In the genomic region with DNA sequence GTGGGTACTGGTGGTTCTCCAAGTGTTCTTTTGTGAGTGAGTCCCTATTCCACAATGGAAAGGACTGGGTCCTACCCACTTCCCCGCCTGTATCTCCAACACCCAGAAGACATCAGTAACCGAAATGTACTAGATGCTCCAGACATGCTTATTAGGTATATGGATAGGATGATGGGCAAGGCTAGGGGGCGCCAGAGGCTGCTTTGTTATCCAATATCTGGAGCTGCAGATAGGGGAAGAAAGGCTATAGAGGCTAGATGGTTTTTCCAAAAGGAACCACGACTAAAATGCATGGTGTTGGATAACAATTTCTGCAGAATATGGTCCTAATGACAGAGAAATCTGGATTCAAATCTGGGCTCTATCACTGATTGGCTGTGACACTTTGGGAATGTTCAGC, we compare ENCODE assay signal across 8 cellular contexts. TPM values are rescaled to one million over a fixed set of nuclear protein-coding genes. Genes with fewer than 3 reads are reported as not detected.
DNase-seq lines count a peak whose midpoint lies in the region; ATAC-seq, FAIRE-seq and TF ChIP-seq lines count a peak whose summit lies in the region.

No MANE protein-coding gene starts in this region.

- H3K27ac ChIP-seq in A549 = no peak overlapping the region

- no peaks in the 10 kb centered on the region for H3K4me1 ChIP-seq in A549

- H3K4me2 ChIP-seq in A549 = no peak overlapping the region

- no peaks in the 10 kb centered on the region for H3K9me3 ChIP-seq in A549

- ATAC-seq in A549 = peak; percentile 53 to 84; a peak in 3 of 6 replicates
- peak; percentile 53 to 57 for ATAC-seq in natural killer cell treated with Interleukin-12 subunit alpha and Interleukin-12 subunit beta and Interleukin-15 and Interleukin-18, amount 100 ng/mL, for 72 hours
- no peak for ATAC-seq in HG03460 (IDR thresholded peaks at IDR 0.05; ENCODE audit: unreplicated experiment)

- 23% methylated on average over 4 of the region's 4 CpGs for WGBS in A549 (ENCODE audit: missing lambda C conversion rate)

- no peaks in the 10 kb centered on the region for H3K9me3 Mint-ChIP-seq in natural killer cell treated with Interleukin-12 subunit alpha and Interleukin-12 subunit beta and Interleukin-15 and Interleukin-18, amount 100 ng/mL, for 72 hours
- H3K9me3 Mint-ChIP-seq in type B pancreatic cell = no peaks in the 10 kb centered on the region

- H3K4me3 Mint-ChIP-seq in natural killer cell treated with Interleukin-12 subunit alpha and Interleukin-12 subunit beta and Interleukin-15 and Interleukin-18, amount 100 ng/mL, for 72 hours = no peak overlapping the region
- H3K4me3 Mint-ChIP-seq in type B pancreatic cell = no peak overlapping the region

- CTCF ChIA-PET in A549 (lab: Yijun Ruan, JAX) = interaction anchor here (1.0 to 1.6 kb wide), 2 partner anchors 10 to 11 kb away, joined by 3 read pairs; no protein-coding TSS in a partner anchor

- H3K27ac Mint-ChIP-seq in natural killer cell treated with Interleukin-12 subunit alpha and Interleukin-12 subunit beta and Interleukin-15 and Interleukin-18, amount 100 ng/mL, for 72 hours = peak overlapping the region in 1 of 2 donors; percentile 73
- H3K27ac Mint-ChIP-seq in type B pancreatic cell = no peak overlapping the region

- no peak overlapping the region for H3K4me3 ChIP-seq in A549
- no peak overlapping the region for H3K4me3 ChIP-seq in epithelial cell of proximal tubule (ENCODE audit: low read depth, low read length)

- no peak for TF ChIP-seq EP300 in A549 (IDR thresholded peaks at IDR 0.05)

- H3K4me1 Mint-ChIP-seq in natural killer cell treated with Interleukin-12 subunit alpha and Interleukin-12 subunit beta and Interleukin-15 and Interleukin-18, amount 100 ng/mL, for 72 hours (ENCODE audit: low read depth in 2 of 2) = peaks cover 37 to 57% of the 10 kb centered on the region in 2 donors
- H3K4me1 Mint-ChIP-seq in type B pancreatic cell (ENCODE audit: unreplicated experiment) = peaks cover 25% of the 10 kb centered on the region

- POLR2A ChIA-PET in A549 (lab: Yijun Ruan, JAX) = no interaction called here

- peaks cover 40% of the 10 kb centered on the region for H3K36me3 Mint-ChIP-seq in natural killer cell treated with Interleukin-12 subunit alpha and Interleukin-12 subunit beta and Interleukin-15 and Interleukin-18, amount 100 ng/mL, for 72 hours
- H3K36me3 Mint-ChIP-seq in type B pancreatic cell = no peaks in the 10 kb centered on the region

- TF ChIP-seq CTCF in A549 (IDR thresholded peaks at IDR 0.05) = peak; percentile 43
- TF ChIP-seq CTCF in epithelial cell of proximal tubule (conservative IDR thresholded peaks at IDR 0.05; ENCODE audit: low read depth, low read length) = peak; percentile 88
- TF ChIP-seq CTCF in type B pancreatic cell (conservative IDR thresholded peaks at IDR 0.05) = peak; percentile 65

- H3K27me3 Mint-ChIP-seq in natural killer cell treated with Interleukin-12 subunit alpha and Interleukin-12 subunit beta and Interleukin-15 and Interleukin-18, amount 100 ng/mL, for 72 hours = no peaks in the 10 kb centered on the region
- H3K27me3 Mint-ChIP-seq in type B pancreatic cell = no peaks in the 10 kb centered on the region

- FAIRE-seq in A549 (lab: Jason Lieb, UNC) = no peak
- FAIRE-seq in GM12892 (lab: Jason Lieb, UNC) = peak; percentile 82

- DNase-seq in A549 (ENCODE audit: low read depth in 1 of 2, low spot score in 1 of 2) = peak in 1 of 2 experiments; percentile 51
- DNase-seq in GM12892 (ENCODE audit: insufficient read length) = no peak
- DNase-seq in NCI-H345 (lab: John Stamatoyannopoulos, UW) = peak; percentile 58
- DNase-seq in activated CD4-positive, alpha-beta T cell treated with anti-CD3 and anti-CD28 coated beads, Interleukin-2, amount 50 U/mL, for 48 hours = peak; percentile 79 to 82
- DNase-seq in epithelial cell of proximal tubule (ENCODE audit: low read depth) = no peak
- peak; percentile 82 for DNase-seq in natural killer cell treated with Interleukin-12 subunit alpha and Interleukin-12 subunit beta and Interleukin-15 and Interleukin-18, amount 100 ng/mL, for 72 hours (ENCODE audit: low spot score)
- DNase-seq in type B pancreatic cell (ENCODE audit: extremely low spot score, unreplicated experiment) = no peak

- no peak for TF ChIP-seq POLR2A in A549 (IDR thresholded peaks at IDR 0.05; ENCODE audit: low read length)
- no peak for TF ChIP-seq POLR2A in GM12892 (IDR thresholded peaks at IDR 0.05; ENCODE audit: low read depth, low read length)

- TF ChIP-seq RAD21 in A549 (conservative IDR thresholded peaks at IDR 0.05 in 1 of 2, IDR thresholded peaks at IDR 0.05 in 1 of 2) = peak; percentile 46 to 61; a peak in 4 of 5 replicates

TF ChIP-seq in A549, 52 proteins besides CTCF, POLR2A, EP300 and RAD21:
- no peak for TF ChIP-seq MAZ (IDR thresholded peaks at IDR 0.05; ENCODE audit: borderline replicate concordance, low read depth, low read length)
TF ChIP-seq in A549: peak in this region for 0.

RNA-seq across cellular contexts. Expression of gene TM9SF3, which starts 56.2 kb away (rescaled TPM):
- polyA plus RNA-seq in A549 (2011; rRNA removed) (78.2 and 138 TPM in 2 replicates), A549 (2017; fragmentation: RNase III; extraction: RNeasy Plus Mini Kit Qiagen cat#74134 plus additional on column Dnase treatment) (88.9 to 92.9 TPM (median 92.3 TPM) in 3 replicates)
- 16.9 and 21.6 TPM in 2 replicates for polyA plus RNA-seq in A549 (2012; cell fraction: cytosol; rRNA removed)
- 16.7 and 37.0 TPM in 2 replicates for polyA plus RNA-seq in A549 (2012; cell fraction: nucleus; rRNA removed)
- polyA minus RNA-seq in A549 (2011; rRNA and poly(A)+ RNA removed) = 61.0 and 73.1 TPM in 2 replicates
- 45.5 TPM for polyA plus RNA-seq in GM12892 (2012; ENCODE audit: missing spikeins)
- total RNA-seq in epithelial cell of proximal tubule (67.4 and 77.1 TPM in 2 replicates), type B pancreatic cell (ENCODE audit: low replicate concordance) (152 and 202 TPM in 2 replicates)
- 100 to 1,000 TPM in 1 of 2 donors, 10 to 100 TPM in 1; 73.0 to 104 TPM for total RNA-seq in natural killer cell treated with Interleukin-12 subunit alpha and Interleukin-12 subunit beta and Interleukin-15 and Interleukin-18, amount 100 ng/mL, for 72 hours

Comparison
In these comparisons a context has a peak if more than half of its experiments do, and no peak if none do; other contexts are left out.
1. DNase-seq: peak in NCI-H345 (single experiment), activated CD4-positive, alpha-beta T cell treated with anti-CD3 and anti-CD28 coated beads, Interleukin-2, amount 50 U/mL, for 48 hours (2 of 2) and natural killer cell treated with Interleukin-12 subunit alpha and Interleukin-12 subunit beta and Interleukin-15 and Interleukin-18, amount 100 ng/mL, for 72 hours (single experiment); none in GM12892 (single experiment), epithelial cell of proximal tubule (single experiment) and type B pancreatic cell (single experiment).
2. Peak in every context shown above with its lines, with median percentiles within 50 percentile points of each other: CTCF ChIP-seq.